In genomic region chr20:57802877-57803717, GRCh38 we compare ENCODE assay signal across 26 cellular contexts.
"Had no signal": no experiment of that assay in that cellular context is flagged by ENCODE, and none has a peak within 500 bp of the region (broad histone marks: within the 10 kb centered on the region; RNA-seq: fewer than 3 reads in every experiment).

No MANE protein-coding gene starts in this region.

- H3K36me3 ChIP-seq: cardiac muscle cell, right lobe of liver, vagina had no signal

- H3K27me3 Mint-ChIP-seq: activated naive CD8-positive, alpha-beta T cell treated with anti-CD3 and anti-CD28 coated beads for 36 hours; dendritic cell treated with granulocyte-macrophage colony-stimulating factor and Interleukin-4, amounts not matched to agents 40 ng/mL and 50 ng/mL, for 4 days had no signal

- H3K36me3 Mint-ChIP-seq: activated naive CD8-positive, alpha-beta T cell treated with anti-CD3 and anti-CD28 coated beads for 36 hours; natural killer cell treated with Interleukin-12 subunit alpha and Interleukin-12 subunit beta and Interleukin-15 and Interleukin-18, amount 100 ng/mL, for 72 hours; stimulated activated effector memory CD8-positive, alpha-beta T cell treated with anti-CD3 and anti-CD28 coated beads, Interleukin-12 subunit alpha, Interleukin-12 subunit beta, amount 100 ng/mL, for 72 hours; T-cell; type B pancreatic cell had no signal

- H3K27me3 ChIP-seq: body of pancreas, cardiac muscle cell, right lobe of liver, testis, vagina had no signal

- H3K4me3 Mint-ChIP-seq: activated CD8-positive, alpha-beta T cell treated with anti-CD3 and anti-CD28 coated beads, Interleukin-2, amount 10 ng/mL, durations not matched to agents 7 days and 5 days; activated naive CD8-positive, alpha-beta T cell treated with anti-CD3 and anti-CD28 coated beads for 36 hours; activated T-helper 17 cell treated with anti-CD3 and anti-CD28 coated beads, Interleukin-2, amount 50 U/mL, for 72 hours; dendritic cell treated with granulocyte-macrophage colony-stimulating factor and Interleukin-4, amounts not matched to agents 40 ng/mL and 50 ng/mL, for 4 days; natural killer cell treated with Interleukin-12 subunit alpha and Interleukin-12 subunit beta and Interleukin-15 and Interleukin-18, amount 100 ng/mL, for 72 hours; stimulated activated effector memory CD8-positive, alpha-beta T cell treated with anti-CD3 and anti-CD28 coated beads, Interleukin-12 subunit alpha, Interleukin-12 subunit beta, amount 100 ng/mL, for 72 hours; T-cell; T-helper 2 cell treated with Interferon-gamma antibody and Interleukin-4, amounts not matched to agents 5 μg/mL and 100 μg/mL, for 36 hours; type B pancreatic cell had no signal

- H3K4me1 Mint-ChIP-seq: activated naive CD8-positive, alpha-beta T cell treated with anti-CD3 and anti-CD28 coated beads for 36 hours; stimulated activated effector memory CD8-positive, alpha-beta T cell treated with anti-CD3 and anti-CD28 coated beads, Interleukin-12 subunit alpha, Interleukin-12 subunit beta, amount 100 ng/mL, for 72 hours; T-cell had no signal

- ATAC-seq: activated CD8-positive, alpha-beta T cell treated with anti-CD3 and anti-CD28 coated beads, Interleukin-2, amount 10 ng/mL, durations not matched to agents 7 days and 5 days; activated T-helper 17 cell treated with anti-CD3 and anti-CD28 coated beads, Interleukin-2, amount 50 U/mL, for 72 hours; body of pancreas; foreskin keratinocyte; left ventricle myocardium superior; natural killer cell treated with Interleukin-12 subunit alpha and Interleukin-12 subunit beta and Interleukin-15 and Interleukin-18, amount 100 ng/mL, for 72 hours; right lobe of liver; stimulated activated effector memory CD8-positive, alpha-beta T cell treated with anti-CD3 and anti-CD28 coated beads, Interleukin-12 subunit alpha, Interleukin-12 subunit beta, amount 100 ng/mL, for 72 hours; T-cell had no signal

- H3K27ac Mint-ChIP-seq: activated CD8-positive, alpha-beta T cell treated with anti-CD3 and anti-CD28 coated beads, Interleukin-2, amount 10 ng/mL, durations not matched to agents 7 days and 5 days; activated naive CD8-positive, alpha-beta T cell treated with anti-CD3 and anti-CD28 coated beads for 36 hours; activated T-helper 17 cell treated with anti-CD3 and anti-CD28 coated beads, Interleukin-2, amount 50 U/mL, for 72 hours; dendritic cell treated with granulocyte-macrophage colony-stimulating factor and Interleukin-4, amounts not matched to agents 40 ng/mL and 50 ng/mL, for 4 days; natural killer cell treated with Interleukin-12 subunit alpha and Interleukin-12 subunit beta and Interleukin-15 and Interleukin-18, amount 100 ng/mL, for 72 hours; stimulated activated effector memory CD8-positive, alpha-beta T cell treated with anti-CD3 and anti-CD28 coated beads, Interleukin-12 subunit alpha, Interleukin-12 subunit beta, amount 100 ng/mL, for 72 hours; T-cell; T-helper 2 cell treated with Interferon-gamma antibody and Interleukin-4, amounts not matched to agents 5 μg/mL and 100 μg/mL, for 36 hours; type B pancreatic cell had no signal

- H3K9me3 Mint-ChIP-seq: activated naive CD8-positive, alpha-beta T cell treated with anti-CD3 and anti-CD28 coated beads for 36 hours; activated T-helper 17 cell treated with anti-CD3 and anti-CD28 coated beads, Interleukin-2, amount 50 U/mL, for 72 hours; dendritic cell treated with granulocyte-macrophage colony-stimulating factor and Interleukin-4, amounts not matched to agents 40 ng/mL and 50 ng/mL, for 4 days; natural killer cell treated with Interleukin-12 subunit alpha and Interleukin-12 subunit beta and Interleukin-15 and Interleukin-18, amount 100 ng/mL, for 72 hours; stimulated activated effector memory CD8-positive, alpha-beta T cell treated with anti-CD3 and anti-CD28 coated beads, Interleukin-12 subunit alpha, Interleukin-12 subunit beta, amount 100 ng/mL, for 72 hours; T-cell; T-helper 2 cell treated with Interferon-gamma antibody and Interleukin-4, amounts not matched to agents 5 μg/mL and 100 μg/mL, for 36 hours; type B pancreatic cell had no signal

- H3K9me3 ChIP-seq: body of pancreas, right lobe of liver, testis, vagina had no signal

- DNase-seq: activated CD4-positive, alpha-beta T cell treated with anti-CD3 and anti-CD28 coated beads for 1 hour; activated CD4-positive, alpha-beta T cell treated with anti-CD3 and anti-CD28 coated beads, Interleukin-2, amount 50 U/mL, for 1 hour; activated CD8-positive, alpha-beta T cell treated with anti-CD3 and anti-CD28 coated beads, Interleukin-2, amount 10 ng/mL, durations not matched to agents 7 days and 5 days; activated naive CD4-positive, alpha-beta T cell treated with Interleukin-2 at 50 U/mL for 16 hours; activated naive CD8-positive, alpha-beta T cell treated with anti-CD3 and anti-CD28 coated beads for 36 hours; activated T-cell treated with anti-CD3 and anti-CD28 coated beads, Interleukin-2, amount 50 U/mL, for 1 hour; anterior cingulate cortex; body of pancreas; effector CD4-positive, alpha-beta T cell; foreskin keratinocyte; hypothalamus; left ventricle myocardium superior; nucleus accumbens; right lobe of liver; small intestine; stimulated activated CD4-positive, alpha-beta T cell treated with anti-CD3 and anti-CD28 coated beads, Interleukin-2, amount 100 ng/mL, for 24 hours; T-cell; testis had no signal

- H3K27ac ChIP-seq: body of pancreas, cardiac muscle cell, foreskin keratinocyte, right lobe of liver, testis, vagina had no signal

- H3K4me1 ChIP-seq: body of pancreas, foreskin keratinocyte, right lobe of liver, testis had no signal

- H3K4me3 ChIP-seq: body of pancreas, cardiac muscle cell, right lobe of liver, testis, vagina had no signal
